ENCODE assay signal across 19 cellular contexts in genomic region chr2:152486737-152487063, GRCh38.
DNase-seq lines count a peak whose midpoint lies in the region; ATAC-seq and TF ChIP-seq lines count a peak whose summit lies in the region.
"Had no signal": no experiment of that assay in that cellular context is flagged by ENCODE, and none has a peak within 500 bp of the region (broad histone marks: within the 10 kb centered on the region; RNA-seq: fewer than 3 reads in every experiment).

No MANE protein-coding gene starts in this region.

- H3K4me2 ChIP-seq in IMR-90 (ENCODE audit: low read depth, low read length): no peak overlapping the region
- no peak overlapping the region for H3K4me2 ChIP-seq in H9 (ENCODE audit: insufficient read depth, insufficient read length, low read length)
- H3K4me2 ChIP-seq: SK-N-SH had no signal

- H2AFZ ChIP-seq in IMR-90 (replicated peaks; ENCODE audit: low read length, poor library complexity): no peak overlapping the region
- no peak overlapping the region for H2AFZ ChIP-seq in H9 (ENCODE audit: low read length)

- no peaks in the 10 kb centered on the region for H3K36me3 Mint-ChIP-seq in endothelial cell (ENCODE audit: low read depth, unreplicated experiment)
- no peaks in the 10 kb centered on the region for H3K36me3 Mint-ChIP-seq in nephron (ENCODE audit: low read depth)
- H3K36me3 Mint-ChIP-seq in H9 (ENCODE audit: insufficient read depth in 1 of 3, low read depth in 3 of 3): no peaks in the 10 kb centered on the region

- no peak overlapping the region for H2BK120ac ChIP-seq in IMR-90 (ENCODE audit: low read depth, low read length)
- no peak overlapping the region for H2BK120ac ChIP-seq in H9 (ENCODE audit: low read depth, low read length, poor library complexity, severe bottlenecking)

- no peak overlapping the region for H3K18ac ChIP-seq in IMR-90 (ENCODE audit: low read depth, low read length)
- no peak overlapping the region for H3K18ac ChIP-seq in H9 (ENCODE audit: insufficient read length, low read depth, low read length)

- CTCF ChIA-PET in IMR-90 (lab: Yijun Ruan, JAX): no interaction called here

- no peak overlapping the region for H3K14ac ChIP-seq in IMR-90 (replicated peaks; ENCODE audit: low read depth, low read length)
- no peak overlapping the region for H3K14ac ChIP-seq in H9 (ENCODE audit: insufficient read depth, low read length)

- H3K23ac ChIP-seq in IMR-90 (ENCODE audit: low read depth, low read length) (no peak overlapping the region), H9 (ENCODE audit: insufficient read length, low read depth, low read length) (no peak overlapping the region)

- POLR2A ChIA-PET in IMR-90 (lab: Charles Lee; ENCODE audit: unreplicated experiment): no interaction called here

- H3K9ac ChIP-seq in IMR-90 (ENCODE audit: low read depth, low read length) (no peak overlapping the region), H9 (ENCODE audit: extremely low read depth, insufficient read length, low read length) (no peak overlapping the region)
- H3K9ac ChIP-seq: SK-N-SH had no signal

- TF ChIP-seq RAD21 in IMR-90 (IDR thresholded peaks at IDR 0.05; ENCODE audit: low read length): no peak

- DNase-seq in IMR-90: no peak
- DNase-seq in endothelial cell (ENCODE audit: low spot score): no peak
- DNase-seq in DMS 273 (lab: John Stamatoyannopoulos, UW; ENCODE audit: unreplicated experiment): no peak
- no peak for DNase-seq in T-helper 1 cell
- DNase-seq in SIG-M5 treated with dmso at 0.1 percent for 504 hours (lab: John Stamatoyannopoulos, UW; ENCODE audit: unreplicated experiment): no peak
- DNase-seq in H9: no peak
- DNase-seq: activated B cell treated with CpG ODN at 0.5 μM for 24 hours; activated CD4-positive, alpha-beta T cell treated with anti-CD3 and anti-CD28 coated beads, Interleukin-2, amount 50 U/mL, for 48 hours; activated T-cell treated with anti-CD3 and anti-CD28 coated beads for 4 hours; COR-L47; effector CD4-positive, alpha-beta T cell; HCEC 1CT; NCI-H2029 treated with DMSO at 0.1 percent for 48 hours; NCI-H446; NK-92 treated with Interleukin-12 subunit alpha and Interleukin-12 subunit beta, amount 100 ng/mL, for 24 hours; SK-N-SH; stimulated activated CD4-positive, alpha-beta T cell treated with anti-CD3 and anti-CD28 coated beads, Interleukin-12 subunit alpha, Interleukin-12 subunit beta, amount 100 ng/mL, for 4 hours had no signal

- no peak for ATAC-seq in IMR-90 (ENCODE audit: low read depth)

- H3K4me1 ChIP-seq in IMR-90 (ENCODE audit: control insufficient read depth, insufficient read depth, low read length) (peaks cover 7% of the 10 kb centered on the region), H9 (ENCODE audit: insufficient read depth, low read length) (peaks cover 9% of the 10 kb centered on the region)

- H3K9me3 ChIP-seq in IMR-90 (ENCODE audit: control insufficient read depth, insufficient read depth, low read length) (no peaks in the 10 kb centered on the region), H9 (ENCODE audit: control insufficient read depth, low read depth, low read length) (no peaks in the 10 kb centered on the region)
- H3K9me3 ChIP-seq: SK-N-SH had no signal

- no peaks in the 10 kb centered on the region for H3K23me2 ChIP-seq in H9 (ENCODE audit: insufficient read length, low read depth, low read length, poor library complexity, severe bottlenecking)

- BruUV-seq in IMR-90 (replicated peaks; lab: Mats Ljungman, UMichigan): no TSS peak

- H2BK5ac ChIP-seq in IMR-90 (ENCODE audit: low read depth, low read length, poor library complexity, severe bottlenecking): no peak overlapping the region
- H2BK5ac ChIP-seq in H9 (ENCODE audit: insufficient read length, low read length): no peak overlapping the region

- H3K4me3 Mint-ChIP-seq in endothelial cell (ENCODE audit: unreplicated experiment): no peak overlapping the region
- peak overlapping the region in 2 of 3 experiments; percentile 1 to 49 for H3K4me3 Mint-ChIP-seq in nephron
- no peak overlapping the region for H3K4me3 Mint-ChIP-seq in H9
- H3K4me3 Mint-ChIP-seq: activated B cell treated with CpG ODN at 0.5 μM for 24 hours had no signal

- H4K5ac ChIP-seq in IMR-90 (ENCODE audit: low read depth, low read length) (no peak overlapping the region), H9 (ENCODE audit: insufficient read length, low read depth, low read length) (no peak overlapping the region)

- H3K27me3 ChIP-seq in IMR-90 (ENCODE audit: control insufficient read depth, insufficient read depth, low read length) (no peaks in the 10 kb centered on the region), H9 (ENCODE audit: insufficient read depth, low read length) (no peaks in the 10 kb centered on the region)

- H3K4me3 ChIP-seq in IMR-90 (ENCODE audit: insufficient read depth, low read depth, low read length): no peak overlapping the region

- TF ChIP-seq POLR2A in IMR-90 (IDR thresholded peaks at IDR 0.05; ENCODE audit: low read depth, low read length): no peak

- WGBS in IMR-90 (ENCODE audit: extremely low coverage in 2 of 2, insufficient read length in 1 of 2), 2 experiments: no CpG with 5 or more reads among the region's 3 CpGs
- no CpG with 5 or more reads among the region's 3 CpGs for WGBS in H9 (ENCODE audit: extremely low coverage, insufficient read length, low lambda C conversion rate)

- H2BK15ac ChIP-seq in IMR-90 (ENCODE audit: low read depth, low read length) (no peak overlapping the region), H9 (ENCODE audit: low read depth, low read length) (no peak overlapping the region)

- H2BK12ac ChIP-seq in H9 (ENCODE audit: insufficient read length, low read depth, low read length): no peak overlapping the region

- H2BK20ac ChIP-seq in IMR-90 (ENCODE audit: low read depth, low read length) (no peak overlapping the region), H9 (ENCODE audit: low read depth, low read length, poor library complexity, severe bottlenecking) (no peak overlapping the region)

- H3K79me2 ChIP-seq in H9 (ENCODE audit: insufficient read depth, low read length): peaks cover 6% of the 10 kb centered on the region; the same call in 1 of the 2 replicates

- H4K8ac ChIP-seq in IMR-90 (ENCODE audit: low read depth in 2 of 2, low read length in 2 of 2): no peak overlapping the region
- H4K8ac ChIP-seq in H9 (replicated peaks; ENCODE audit: insufficient read length, low read depth, low read length): no peak overlapping the region

- no peak overlapping the region for H3K56ac ChIP-seq in IMR-90 (ENCODE audit: extremely low read depth, insufficient read depth, low read length)
- H3K56ac ChIP-seq in H9 (ENCODE audit: insufficient read length, low read depth, low read length): no peak overlapping the region

- no peak overlapping the region for H4K91ac ChIP-seq in IMR-90 (ENCODE audit: insufficient read depth, low read depth, low read length)
- H4K91ac ChIP-seq in H9 (ENCODE audit: insufficient read length, low read depth, low read length): no peak overlapping the region

- intact Hi-C loops in IMR-90 (cut with micrococcal nuclease): no loop called here

- H3K36me3 ChIP-seq in IMR-90 (ENCODE audit: control insufficient read depth, insufficient read depth, low read length): no peaks in the 10 kb centered on the region

- H2AK5ac ChIP-seq in IMR-90 (ENCODE audit: low read depth, low read length) (no peak overlapping the region), H9 (ENCODE audit: insufficient read length, low read length) (no peak overlapping the region)

- H3K79me1 ChIP-seq in IMR-90 (ENCODE audit: low read depth in 1 of 2, low read length in 2 of 2): peaks cover 18 to 29% of the 10 kb centered on the region in 2 experiments
- peaks cover 2% of the 10 kb centered on the region for H3K79me1 ChIP-seq in H9 (ENCODE audit: insufficient read depth, low read depth, low read length, poor library complexity, severe bottlenecking)

- H3K4me1 Mint-ChIP-seq in endothelial cell (ENCODE audit: unreplicated experiment) (peaks cover 36% of the 10 kb centered on the region), nephron (peaks cover 74% of the 10 kb centered on the region), H9 (peaks cover 43 to 53% of the 10 kb centered on the region in 2 experiments)

- H3K4ac ChIP-seq in IMR-90 (ENCODE audit: low read depth, low read length) (no peak overlapping the region), H9 (ENCODE audit: low read depth, low read length) (no peak overlapping the region)

- dilution Hi-C loops in IMR-90 (cut with HindIII; ENCODE audit: low sequenced_read_pairs, unreplicated experiment): no loop called here

- H3K27ac ChIP-seq in IMR-90 (ENCODE audit: insufficient read depth, low read length) (no peak overlapping the region), temporal lobe (ENCODE audit: low read depth, low read length) (peak overlapping the region; percentile 63), H9 (ENCODE audit: insufficient read length, low read depth, low read length) (no peak overlapping the region)

- no peak overlapping the region for H2AK9ac ChIP-seq in IMR-90 (replicated peaks; ENCODE audit: low read depth, low read length, poor library complexity)

- H4K20me1 ChIP-seq in IMR-90 (ENCODE audit: insufficient read depth, low read length) (no peaks in the 10 kb centered on the region; the same call in 1 of the 2 replicates), H9 (ENCODE audit: control insufficient read depth, insufficient read depth, insufficient read length) (no peaks in the 10 kb centered on the region)

- TF ChIP-seq CTCF in IMR-90 (conservative IDR thresholded peaks at IDR 0.05; ENCODE audit: low read depth, low read length): no peak
- TF ChIP-seq CTCF in endothelial cell (IDR thresholded peaks at IDR 0.05; ENCODE audit: unreplicated experiment): no peak
- no peak for TF ChIP-seq CTCF in nephron (IDR thresholded peaks at IDR 0.05; ENCODE audit: unreplicated experiment in 3 of 3)
- TF ChIP-seq CTCF in H9 (conservative IDR thresholded peaks at IDR 0.05): no peak

- in situ Hi-C loops in IMR-90 (cut with MboI; ENCODE audit: low sequenced_read_pairs): no loop called here

- H3K9me3 Mint-ChIP-seq in endothelial cell (ENCODE audit: unreplicated experiment) (no peaks in the 10 kb centered on the region), nephron (no peaks in the 10 kb centered on the region), H9 (no peaks in the 10 kb centered on the region)
- H3K9me3 Mint-ChIP-seq: activated B cell treated with CpG ODN at 0.5 μM for 24 hours had no signal

- H3K27ac Mint-ChIP-seq in endothelial cell (ENCODE audit: unreplicated experiment): peak overlapping the region; percentile 0
- peak overlapping the region; percentile 77 to 89 (median 87) for H3K27ac Mint-ChIP-seq in nephron
- H3K27ac Mint-ChIP-seq in H9: no peak overlapping the region; a peak in 1 of 7 replicates
- H3K27ac Mint-ChIP-seq: activated B cell treated with CpG ODN at 0.5 μM for 24 hours had no signal

- peaks cover 2% of the 10 kb centered on the region for H3K27me3 Mint-ChIP-seq in endothelial cell (ENCODE audit: unreplicated experiment)
- no peaks in the 10 kb centered on the region for H3K27me3 Mint-ChIP-seq in nephron (ENCODE audit: low read depth)
- no peaks in the 10 kb centered on the region for H3K27me3 Mint-ChIP-seq in H9 (ENCODE audit: low read depth)
- H3K27me3 Mint-ChIP-seq: activated B cell treated with CpG ODN at 0.5 μM for 24 hours had no signal

- no peak overlapping the region for H3T11ph ChIP-seq in H9 (ENCODE audit: low read length)

- H3K9me1 ChIP-seq in IMR-90 (ENCODE audit: insufficient read depth, low read length): peaks cover 8% of the 10 kb centered on the region; the same call in 1 of the 2 replicates

Comparison
In these comparisons a context has a peak if more than half of its experiments do, and no peak if none do; other contexts are left out.
1. H3K27ac Mint-ChIP-seq: peak in endothelial cell (single experiment) and nephron (3 of 3); none in H9 (0 of 3).
2. H3K4me3 Mint-ChIP-seq: peak in nephron (2 of 3); none in endothelial cell (single experiment) and H9 (0 of 2).